ENCODE assay signal across 9 cellular contexts in genomic region chr10:3045471-3046209, GRCh38. TPM values are rescaled to one million over a fixed set of nuclear protein-coding genes. Genes with fewer than 3 reads are reported as not detected.
DNase-seq lines count a peak whose midpoint lies in the region; ATAC-seq and TF ChIP-seq lines count a peak whose summit lies in the region.
"Had no signal": no experiment of that assay in that cellular context is flagged by ENCODE, and none has a peak within 500 bp of the region (broad histone marks: within the 10 kb centered on the region; RNA-seq: fewer than 3 reads in every experiment).

No MANE protein-coding gene starts in this region.

- no peaks in the 10 kb centered on the region for H3K9me3 ChIP-seq in smooth muscle cell (replicated peaks; ENCODE audit: low read depth)

- H3K4me1 ChIP-seq in smooth muscle cell (ENCODE audit: low read depth) = peaks cover 22% of the 10 kb centered on the region

- WGBS in smooth muscle cell (ENCODE audit: low lambda C conversion rate) = 17% methylated on average over 10 of the region's 11 CpGs

- no peaks in the 10 kb centered on the region for H3K79me2 ChIP-seq in smooth muscle cell (ENCODE audit: low read depth)

- no peak overlapping the region for H3K4me3 ChIP-seq in brain microvascular endothelial cell (ENCODE audit: low read depth, low read length)
- H3K4me3 ChIP-seq in smooth muscle cell = no peak overlapping the region

- H4K20me1 ChIP-seq in smooth muscle cell (ENCODE audit: low read depth) = no peaks in the 10 kb centered on the region

- H2AFZ ChIP-seq in smooth muscle cell (ENCODE audit: low read depth) = peak overlapping the region; percentile 6

- H3K27ac ChIP-seq in brain microvascular endothelial cell (peak overlapping the region; percentile 76), smooth muscle cell (ENCODE audit: low read depth) (peak overlapping the region; percentile 68)

- H3K4me2 ChIP-seq in smooth muscle cell = peak overlapping the region; percentile 59

- no peak for ATAC-seq in HG02938 (IDR thresholded peaks at IDR 0.05; ENCODE audit: unreplicated experiment)

- TF ChIP-seq CTCF in brain microvascular endothelial cell (IDR thresholded peaks at IDR 0.05; ENCODE audit: low read depth, low read length, missing control alignments) = peak; percentile 64
- TF ChIP-seq CTCF in smooth muscle cell (IDR thresholded peaks at IDR 0.05; ENCODE audit: borderline replicate concordance, insufficient read depth, poor library complexity, severe bottlenecking) = peak; percentile 26

- H3F3A ChIP-seq in smooth muscle cell (ENCODE audit: low read depth) = peaks cover 5% of the 10 kb centered on the region

- in situ Hi-C loops in brain microvascular endothelial cell (cut with HindIII; ENCODE audit: low pct_ligation_motif_present, low sequenced_read_pairs) = no loop called here

- H3K27me3 ChIP-seq in brain microvascular endothelial cell (replicated peaks) (no peaks in the 10 kb centered on the region), smooth muscle cell (ENCODE audit: low read depth) (no peaks in the 10 kb centered on the region)

- DNase-seq in HK-2 (ENCODE audit: unreplicated experiment) (peak; percentile 83), brain microvascular endothelial cell (peak; percentile 70), iPS-NIHi11 (ENCODE audit: low spot score) (peak; percentile 78), smooth muscle cell (lab: John Stamatoyannopoulos, UW; ENCODE audit: unreplicated experiment) (peak; percentile 20), NCI-H1436 treated with DMSO at 0.1 percent for 48 hours (lab: John Stamatoyannopoulos, UW) (no peak), cortex of kidney (lab: John Stamatoyannopoulos, UW) (no peak)
- DNase-seq in activated CD4-positive, alpha-beta T cell treated with anti-CD3 and anti-CD28 coated beads for 48 hours = no peak
- DNase-seq: SHP77 treated with DMSO at 0.1 percent for 48 hours had no signal

- H3K36me3 ChIP-seq in brain microvascular endothelial cell (replicated peaks) = no peaks in the 10 kb centered on the region
- no peaks in the 10 kb centered on the region for H3K36me3 ChIP-seq in smooth muscle cell (ENCODE audit: low read depth)

- peak overlapping the region; percentile 5 for H3K9ac ChIP-seq in smooth muscle cell (ENCODE audit: low read depth)

RNA-seq across cellular contexts. Expression of gene PFKP, which starts 21.7 kb away (rescaled TPM):
- total RNA-seq in smooth muscle cell = 178 and 183 TPM in 2 replicates
- 203 and 251 TPM in 2 replicates for polyA plus RNA-seq in smooth muscle cell

Comparison
In these comparisons a context has a peak if more than half of its experiments do, and no peak if none do; other contexts are left out.
1. DNase-seq: peak in HK-2 (single experiment), brain microvascular endothelial cell (single experiment), iPS-NIHi11 (single experiment) and smooth muscle cell (single experiment); none in activated CD4-positive, alpha-beta T cell treated with anti-CD3 and anti-CD28 coated beads for 48 hours (single experiment), NCI-H1436 treated with DMSO at 0.1 percent for 48 hours (single experiment) and cortex of kidney (single experiment).